Comparison of ENCODE assay signal across 9 cellular contexts in genomic region chr6:43355862-43356590, GRCh38. TPM values are rescaled to one million over a fixed set of nuclear protein-coding genes. Genes with fewer than 3 reads are reported as not detected.
A peak's percentile ranks its signal among the peaks of the same experiment; 100 is the strongest.
DNase-seq lines count a peak whose midpoint lies in the region; TF ChIP-seq lines count a peak whose summit lies in the region.
"Had no signal": no experiment of that assay in that cellular context is flagged by ENCODE, and none has a peak within 500 bp of the region (broad histone marks: within the 10 kb centered on the region; RNA-seq: fewer than 3 reads in every experiment).

No MANE protein-coding gene starts in this region.

- intact Hi-C loops in esophagus muscularis mucosa (cut with DNase I), result no loop called here

- H3K36me3 ChIP-seq in tibial nerve (peaks cover 0 to 92% (median 16%) of the 10 kb centered on the region in 3 donors), esophagus muscularis mucosa (peaks cover 36 to 86% (median 68%) of the 10 kb centered on the region in 4 donors)

- DNase-seq in ELF-1 (ENCODE audit: low read depth, low spot score) (peak; percentile 8), cerebellar cortex (ENCODE audit: low spot score) (peak; percentile 27), midbrain (lab: John Stamatoyannopoulos, UW) (peak; percentile 13), NCI-H774 (lab: John Stamatoyannopoulos, UW) (no peak), DMS79 (lab: John Stamatoyannopoulos, UW) (no peak), tibial nerve (ENCODE audit: low spot score in 2 of 2) (no peak), esophagus muscularis mucosa (ENCODE audit: extremely low spot score) (no peak)

- no peak overlapping the region for H3K4me3 ChIP-seq in tibial nerve
- H3K4me3 ChIP-seq in esophagus muscularis mucosa, result no peak overlapping the region

- TF ChIP-seq EP300 in Ishikawa (IDR thresholded peaks at IDR 0.05; ENCODE audit: borderline replicate concordance) (no peak), tibial nerve (IDR thresholded peaks at IDR 0.05) (no peak), esophagus muscularis mucosa (IDR thresholded peaks at IDR 0.05) (no peak)

- peak; percentile 40 for TF ChIP-seq RAD21 in Ishikawa (IDR thresholded peaks at IDR 0.05; ENCODE audit: low read depth)

- TF ChIP-seq CTCF in tibial nerve (IDR thresholded peaks at IDR 0.05) (no peak), esophagus muscularis mucosa (IDR thresholded peaks at IDR 0.05) (no peak)

- H3K9me3 ChIP-seq in tibial nerve (no peaks in the 10 kb centered on the region), esophagus muscularis mucosa (no peaks in the 10 kb centered on the region)

- no peak for TF ChIP-seq POLR2A in tibial nerve (IDR thresholded peaks at IDR 0.05)
- no peak for TF ChIP-seq POLR2A in esophagus muscularis mucosa (IDR thresholded peaks at IDR 0.05; ENCODE audit: low read depth)

- WGBS in tibial nerve, 2 donors, result 77 to 84% methylated on average over 2 of the region's 2 CpGs
- 79% methylated on average over 2 of the region's 2 CpGs for WGBS in esophagus muscularis mucosa

- H3K4me1 ChIP-seq in tibial nerve (no peaks in the 10 kb centered on the region), esophagus muscularis mucosa (no peaks in the 10 kb centered on the region)
- H3K4me1 ChIP-seq: parathyroid adenoma had no signal

- H3K27me3 ChIP-seq in tibial nerve (no peaks in the 10 kb centered on the region), esophagus muscularis mucosa (no peaks in the 10 kb centered on the region)

- H3K27ac ChIP-seq in tibial nerve, result no peak overlapping the region
- no peak overlapping the region for H3K27ac ChIP-seq in esophagus muscularis mucosa (replicated peaks in 1 of 4)
- H3K27ac ChIP-seq: parathyroid adenoma had no signal

TF ChIP-seq in Ishikawa, 13 proteins besides CTCF, POLR2A, EP300 and RAD21:
- TF ChIP-seq EGR1 (IDR thresholded peaks at IDR 0.05), result no peak
- TF ChIP-seq TAF1 (IDR thresholded peaks at IDR 0.05; ENCODE audit: low read depth), result no peak
- TF ChIP-seq CEBPB (IDR thresholded peaks at IDR 0.05), result no peak
- no peak for TF ChIP-seq CREB1 (IDR thresholded peaks at IDR 0.05; ENCODE audit: low read depth)
- TF ChIP-seq REST (IDR thresholded peaks at IDR 0.05; ENCODE audit: low read depth), result no peak
- TF ChIP-seq TEAD4 (IDR thresholded peaks at IDR 0.05), result no peak
- TF ChIP-seq FOXM1 (IDR thresholded peaks at IDR 0.05; ENCODE audit: borderline replicate concordance, low read depth), result no peak
- no peak for TF ChIP-seq MAX (IDR thresholded peaks at IDR 0.05)
- TF ChIP-seq USF1 (IDR thresholded peaks at IDR 0.05), result no peak
- no peak for TF ChIP-seq NFIC (IDR thresholded peaks at IDR 0.05)

RNA-seq across cellular contexts. Expression of gene ZNF318, which starts 13.4 kb away (rescaled TPM):
- total RNA-seq in tibial nerve (10 to 100 TPM; 18.4 to 26.4 (median 22.9) TPM), esophagus muscularis mucosa (10 to 100 TPM; 11.1 to 17.3 (median 14.6) TPM)

RNA-seq across cellular contexts. Expression of gene CRIP3, which starts 47.4 kb away (rescaled TPM):
- total RNA-seq in tibial nerve (10 to 100 TPM in 1 of 4 donors, 1 to 10 TPM in 2, not detected in 1; 5.2 to 12.7 (median 6.1) TPM), esophagus muscularis mucosa (not detected)

RNA-seq across cellular contexts. Expression of gene SLC22A7, which starts 58.0 kb away (rescaled TPM):
- total RNA-seq in tibial nerve (not detected), esophagus muscularis mucosa (not detected)

Comparison
In these comparisons a context has a peak if more than half of its experiments do, and no peak if none do; other contexts are left out.
1. DNase-seq: peak in ELF-1 (single experiment), cerebellar cortex (single experiment) and midbrain (single experiment); none in NCI-H774 (single experiment), DMS79 (single experiment), tibial nerve (0 of 2) and esophagus muscularis mucosa (single experiment).